Comparison of ENCODE assay signal across 8 cellular contexts in genomic region chr3:45546636-45547201, GRCh38.
DNase-seq lines count a peak whose midpoint lies in the region.

No MANE protein-coding gene starts in this region.

- no CpG with 5 or more reads among the region's 11 CpGs for WGBS in iPS DF 6.9 (ENCODE audit: insufficient coverage, insufficient read length)

- peak; percentile 41 for DNase-seq in activated CD4-positive, CD25-positive, alpha-beta regulatory T cell treated with anti-CD3 and anti-CD28 coated beads, Interleukin-2, amount 50 U/mL, for 72 hours
- no peak for DNase-seq in activated CD4-positive, CD25-positive, alpha-beta regulatory T cell (lab: John Stamatoyannopoulos, UW)
- DNase-seq in activated CD8-positive, alpha-beta memory T cell treated with anti-CD3 and anti-CD28 coated beads, Interleukin-2, amount 50 U/mL, for 48 hours, result peak; percentile 81
- peak; percentile 45 for DNase-seq in iPS DF 6.9 (ENCODE audit: low read depth, low spot score)
- DNase-seq in superior temporal gyrus (ENCODE audit: extremely low spot score), result peak; percentile 65
- DNase-seq in NCI-H526 treated with DMSO at 0.1 percent for 48 hours (lab: John Stamatoyannopoulos, UW), result no peak
- DNase-seq in NCI-H187 (lab: John Stamatoyannopoulos, UW), result no peak
- DNase-seq in NCI-H345 treated with DMSO at 0.1 percent for 48 hours (lab: John Stamatoyannopoulos, UW; ENCODE audit: unreplicated experiment), result no peak

- H3K27ac ChIP-seq in iPS DF 6.9 (ENCODE audit: low read length), result no peak overlapping the region

- H3K27me3 ChIP-seq in iPS DF 6.9 (ENCODE audit: control insufficient read depth, insufficient read depth, low read length), result no peaks in the 10 kb centered on the region

- H3K9me3 ChIP-seq in iPS DF 6.9 (ENCODE audit: control insufficient read depth, insufficient read depth, low read length), result no peaks in the 10 kb centered on the region

- peaks cover 9% of the 10 kb centered on the region; the same call in 1 of the 2 replicates for H3K36me3 ChIP-seq in iPS DF 6.9 (ENCODE audit: control insufficient read depth, insufficient read depth, low read length)

- H3K4me3 ChIP-seq in iPS DF 6.9 (ENCODE audit: low read length), result no peak overlapping the region

- no peaks in the 10 kb centered on the region for H3K4me1 ChIP-seq in iPS DF 6.9 (ENCODE audit: control insufficient read depth, insufficient read depth, low read length)

Comparison
In these comparisons a context has a peak if more than half of its experiments do, and no peak if none do; other contexts are left out.
1. DNase-seq: peak in activated CD4-positive, CD25-positive, alpha-beta regulatory T cell treated with anti-CD3 and anti-CD28 coated beads, Interleukin-2, amount 50 U/mL, for 72 hours (single experiment), activated CD8-positive, alpha-beta memory T cell treated with anti-CD3 and anti-CD28 coated beads, Interleukin-2, amount 50 U/mL, for 48 hours (single experiment), iPS DF 6.9 (single experiment) and superior temporal gyrus (single experiment); none in activated CD4-positive, CD25-positive, alpha-beta regulatory T cell (0 of 4), NCI-H526 treated with DMSO at 0.1 percent for 48 hours (single experiment), NCI-H187 (0 of 2) and NCI-H345 treated with DMSO at 0.1 percent for 48 hours (single experiment).